Comparison of ENCODE assay signal across 11 cellular contexts in genomic region chr1:217076902-217077301, GRCh38.
A peak's percentile ranks its signal among the peaks of the same experiment; 100 is the strongest.
DNase-seq lines count a peak whose midpoint lies in the region; ATAC-seq and TF ChIP-seq lines count a peak whose summit lies in the region.
"Had no signal": no experiment of that assay in that cellular context is flagged by ENCODE, and none has a peak within 500 bp of the region (broad histone marks: within the 10 kb centered on the region; RNA-seq: fewer than 3 reads in every experiment).

No MANE protein-coding gene starts in this region.

- no peak overlapping the region for H3K4me3 Mint-ChIP-seq in HFFc6
- H3K4me3 Mint-ChIP-seq in stimulated activated naive B cell treated with anti-CD40 and anti-IgM and Interleukin-4, amounts not matched to agents 10 μg/mL and 1 μg/mL and 100 μg/mL, for 72 hours, result no peak overlapping the region
- H3K4me3 Mint-ChIP-seq: naive thymus-derived CD8-positive, alpha-beta T cell had no signal

- in situ Hi-C loops in mammary epithelial cell (cut with MboI; ENCODE audit: low sequenced_read_pairs in 2 of 2), result no loop called here

- H3K36me3 ChIP-seq in mammary epithelial cell (ENCODE audit: insufficient read depth, low read length), result no peaks in the 10 kb centered on the region
- H3K36me3 ChIP-seq in lower lobe of right lung, result no peaks in the 10 kb centered on the region
- no peaks in the 10 kb centered on the region for H3K36me3 ChIP-seq in colonic mucosa
- H3K36me3 ChIP-seq: BE2C had no signal

- no peaks in the 10 kb centered on the region for H3K4me1 Mint-ChIP-seq in HFFc6 (ENCODE audit: low read depth)
- no peaks in the 10 kb centered on the region for H3K4me1 Mint-ChIP-seq in stimulated activated naive B cell treated with anti-CD40 and anti-IgM and Interleukin-4, amounts not matched to agents 10 μg/mL and 1 μg/mL and 100 μg/mL, for 72 hours
- H3K4me1 Mint-ChIP-seq: naive thymus-derived CD8-positive, alpha-beta T cell had no signal

- H3K27me3 ChIP-seq in mammary epithelial cell (ENCODE audit: insufficient read depth, low read length), result no peaks in the 10 kb centered on the region
- H3K27me3 ChIP-seq in lower lobe of right lung (ENCODE audit: low read depth), result no peaks in the 10 kb centered on the region
- no peaks in the 10 kb centered on the region for H3K27me3 ChIP-seq in colonic mucosa

- H2AFZ ChIP-seq in mammary epithelial cell (ENCODE audit: low read depth, low read length), result no peak overlapping the region

- no peak for ATAC-seq in lower lobe of right lung
- ATAC-seq in stimulated activated naive B cell treated with anti-CD40 and anti-IgM and Interleukin-4, amounts not matched to agents 10 μg/mL and 1 μg/mL and 100 μg/mL, for 72 hours (replicated peaks), result no peak
- ATAC-seq: naive thymus-derived CD8-positive, alpha-beta T cell had no signal

- H3K27ac Mint-ChIP-seq in HFFc6, result no peak overlapping the region
- H3K27ac Mint-ChIP-seq in stimulated activated naive B cell treated with anti-CD40 and anti-IgM and Interleukin-4, amounts not matched to agents 10 μg/mL and 1 μg/mL and 100 μg/mL, for 72 hours, result no peak overlapping the region
- H3K27ac Mint-ChIP-seq: naive thymus-derived CD8-positive, alpha-beta T cell had no signal

- no peaks in the 10 kb centered on the region for H3K27me3 Mint-ChIP-seq in HFFc6 (ENCODE audit: insufficient read depth)
- no peaks in the 10 kb centered on the region for H3K27me3 Mint-ChIP-seq in stimulated activated naive B cell treated with anti-CD40 and anti-IgM and Interleukin-4, amounts not matched to agents 10 μg/mL and 1 μg/mL and 100 μg/mL, for 72 hours

- peak; percentile 1 for DNase-seq in HFFc6
- peak; percentile 15 for DNase-seq in mammary epithelial cell
- no peak for DNase-seq in lower lobe of right lung
- DNase-seq in stimulated activated naive CD4-positive, alpha-beta T cell treated with Interleukin-2 at 50 U/mL for 16 hours (lab: John Stamatoyannopoulos, UW), result no peak
- DNase-seq in colonic mucosa, result no peak
- DNase-seq in stimulated activated naive B cell treated with anti-CD40 and anti-IgM and Interleukin-4, amounts not matched to agents 10 μg/mL and 1 μg/mL and 100 μg/mL, for 72 hours, result no peak
- no peak for DNase-seq in islet precursor cell
- DNase-seq: BE2C; central memory CD4-positive, alpha-beta T cell; naive thymus-derived CD8-positive, alpha-beta T cell had no signal

- H3K9me3 Mint-ChIP-seq in HFFc6, result peaks cover 4% of the 10 kb centered on the region; the same call in 1 of the 2 replicates
- peaks cover 0 to 2% of the 10 kb centered on the region in 2 donors for H3K9me3 Mint-ChIP-seq in stimulated activated naive B cell treated with anti-CD40 and anti-IgM and Interleukin-4, amounts not matched to agents 10 μg/mL and 1 μg/mL and 100 μg/mL, for 72 hours

- 23% methylated on average over 2 of the region's 2 CpGs for WGBS in mammary epithelial cell (ENCODE audit: low coverage, missing lambda C conversion rate)

- H3K4me1 ChIP-seq in mammary epithelial cell (ENCODE audit: insufficient read depth, low read length), result peaks cover 9% of the 10 kb centered on the region
- H3K4me1 ChIP-seq in lower lobe of right lung, result no peaks in the 10 kb centered on the region
- H3K4me1 ChIP-seq in colonic mucosa, result no peaks in the 10 kb centered on the region
- H3K4me1 ChIP-seq: BE2C had no signal

- H3K4me2 ChIP-seq in mammary epithelial cell (ENCODE audit: insufficient read depth, low read depth, low read length), result no peak overlapping the region

- CTCF ChIA-PET in mammary epithelial cell (lab: Charles Lee; ENCODE audit: low non-redundant PET), result no interaction called here

- no peaks in the 10 kb centered on the region for H3K79me2 ChIP-seq in mammary epithelial cell (ENCODE audit: insufficient read depth, low read length)

- no peaks in the 10 kb centered on the region for H4K20me1 ChIP-seq in mammary epithelial cell (ENCODE audit: insufficient read depth, low read length)

- TF ChIP-seq CTCF in 22Rv1 (IDR thresholded peaks at IDR 0.05), result no peak
- no peak for TF ChIP-seq CTCF in HFFc6 (IDR thresholded peaks at IDR 0.05)
- no peak for TF ChIP-seq CTCF in mammary epithelial cell (conservative IDR thresholded peaks at IDR 0.05 in 1 of 2, IDR thresholded peaks at IDR 0.05 in 1 of 2; ENCODE audit: extremely low read depth in 1 of 2, insufficient read depth in 1 of 2, low read depth in 1 of 2, low read length in 2 of 2)
- TF ChIP-seq CTCF in lower lobe of right lung (IDR thresholded peaks at IDR 0.05), result no peak
- TF ChIP-seq CTCF in colonic mucosa (IDR thresholded peaks at IDR 0.05), result no peak

- H3K27ac ChIP-seq in 22Rv1 (peak overlapping the region; percentile 70; the same call in 1 of the 2 replicates), mammary epithelial cell (ENCODE audit: insufficient read depth, low read depth, low read length) (no peak overlapping the region), lower lobe of right lung (no peak overlapping the region), colonic mucosa (no peak overlapping the region)

- H3K9me3 ChIP-seq in mammary epithelial cell (replicated peaks; ENCODE audit: insufficient read depth, low read length) (no peaks in the 10 kb centered on the region), lower lobe of right lung (no peaks in the 10 kb centered on the region), colonic mucosa (no peaks in the 10 kb centered on the region)
- H3K9me3 ChIP-seq: BE2C had no signal

- intact Hi-C loops in mammary epithelial cell (cut with micrococcal nuclease), result no loop called here
- intact Hi-C loops in lower lobe of right lung (cut with DNase I), result no loop called here
- intact Hi-C loops in colonic mucosa (cut with DNase I), result no loop called here

- H3K9ac ChIP-seq in mammary epithelial cell (ENCODE audit: insufficient read depth, low read length) (no peak overlapping the region), colonic mucosa (ENCODE audit: low read depth in 2 of 2, low read length in 2 of 2) (no peak overlapping the region)

- H3K36me3 Mint-ChIP-seq in HFFc6 (ENCODE audit: low read depth), result no peaks in the 10 kb centered on the region
- H3K36me3 Mint-ChIP-seq in stimulated activated naive B cell treated with anti-CD40 and anti-IgM and Interleukin-4, amounts not matched to agents 10 μg/mL and 1 μg/mL and 100 μg/mL, for 72 hours, result no peaks in the 10 kb centered on the region
- H3K36me3 Mint-ChIP-seq: naive thymus-derived CD8-positive, alpha-beta T cell had no signal

- dilution Hi-C loops in mammary epithelial cell (cut with HindIII; ENCODE audit: low sequenced_read_pairs), result no loop called here

- BruUV-seq in mammary epithelial cell (replicated peaks; lab: Mats Ljungman, UMichigan), result no TSS peak

- H3K4me3 ChIP-seq in mammary epithelial cell (replicated peaks in 1 of 3; ENCODE audit: insufficient read depth in 1 of 3, low read depth in 2 of 3, low read length in 3 of 3), result no peak overlapping the region
- peak overlapping the region; percentile 3 for H3K4me3 ChIP-seq in lower lobe of right lung
- no peak overlapping the region for H3K4me3 ChIP-seq in colonic mucosa

Comparison
In these comparisons a context has a peak if more than half of its experiments do, and no peak if none do; other contexts are left out.
1. DNase-seq: peak in HFFc6 (single experiment) and mammary epithelial cell (single experiment); none in lower lobe of right lung (single experiment), stimulated activated naive CD4-positive, alpha-beta T cell treated with Interleukin-2 at 50 U/mL for 16 hours (single experiment), colonic mucosa (single experiment), stimulated activated naive B cell treated with anti-CD40 and anti-IgM and Interleukin-4, amounts not matched to agents 10 μg/mL and 1 μg/mL and 100 μg/mL, for 72 hours (single experiment) and islet precursor cell (single experiment).